ENCODE assay signal across 21 cellular contexts in genomic region chr2:6358985-6359384, GRCh38.
"Had no signal": no experiment of that assay in that cellular context is flagged by ENCODE, and none has a peak within 500 bp of the region (broad histone marks: within the 10 kb centered on the region; RNA-seq: fewer than 3 reads in every experiment).

No MANE protein-coding gene starts in this region.

- H3K36me3 Mint-ChIP-seq: naive thymus-derived CD4-positive, alpha-beta T cell; stimulated activated effector memory CD8-positive, alpha-beta T cell treated with anti-CD3 and anti-CD28 coated beads, Interleukin-12 subunit alpha, Interleukin-12 subunit beta, amount 100 ng/mL, for 72 hours had no signal

- H3K4me1 Mint-ChIP-seq: naive thymus-derived CD4-positive, alpha-beta T cell; stimulated activated effector memory CD8-positive, alpha-beta T cell treated with anti-CD3 and anti-CD28 coated beads, Interleukin-12 subunit alpha, Interleukin-12 subunit beta, amount 100 ng/mL, for 72 hours had no signal

- H3K4me2 ChIP-seq: smooth muscle cell had no signal

- H3K4me3 ChIP-seq: colonic mucosa, ovary, right atrium auricular region, smooth muscle cell, suprapubic skin, thyroid gland, vagina had no signal

- H3K27me3 ChIP-seq: colonic mucosa, foreskin keratinocyte, ovary, right atrium auricular region, suprapubic skin, thyroid gland, vagina had no signal

- H3K4me3 Mint-ChIP-seq: naive thymus-derived CD4-positive, alpha-beta T cell; neural crest cell; stimulated activated effector memory CD8-positive, alpha-beta T cell treated with anti-CD3 and anti-CD28 coated beads, Interleukin-12 subunit alpha, Interleukin-12 subunit beta, amount 100 ng/mL, for 72 hours; type B pancreatic cell had no signal

- H3K27ac Mint-ChIP-seq: naive thymus-derived CD4-positive, alpha-beta T cell; stimulated activated effector memory CD8-positive, alpha-beta T cell treated with anti-CD3 and anti-CD28 coated beads, Interleukin-12 subunit alpha, Interleukin-12 subunit beta, amount 100 ng/mL, for 72 hours; type B pancreatic cell had no signal

- H3K27me3 Mint-ChIP-seq: naive thymus-derived CD4-positive, alpha-beta T cell; type B pancreatic cell had no signal

- H3K4me1 ChIP-seq: colonic mucosa, foreskin keratinocyte, right atrium auricular region, suprapubic skin, thyroid gland, vagina had no signal

- H3K36me3 ChIP-seq: colonic mucosa, ovary, right atrium auricular region, suprapubic skin, thyroid gland, vagina had no signal

- H3K9me3 ChIP-seq: colonic mucosa, ovary, right atrium auricular region, suprapubic skin, thyroid gland, vagina had no signal

- DNase-seq: colonic mucosa; dermis blood vessel endothelial cell; foreskin keratinocyte; head of caudate nucleus; hypothalamus; kidney glomerular epithelial cell; mesendoderm; naive thymus-derived CD4-positive, alpha-beta T cell; ovary; stimulated activated CD4-positive, alpha-beta T cell treated with anti-CD3 and anti-CD28 coated beads, Interleukin-2, amount 100 ng/mL, for 48 hours; stimulated activated CD8-positive, alpha-beta memory T cell treated with anti-CD3 and anti-CD28 coated beads, Interleukin-4, amount 100 ng/mL, for 48 hours; stimulated activated naive CD8-positive, alpha-beta T cell treated with anti-CD3 and anti-CD28 coated beads, Interleukin-15, Interleukin-2, amounts not matched to agents 100 U/mL and 50 U/mL, for 24 hours; thyroid gland had no signal

- H3K27ac ChIP-seq: colonic mucosa, foreskin keratinocyte, ovary, right atrium auricular region, suprapubic skin, thyroid gland, vagina had no signal

- FAIRE-seq: islet of Langerhans had no signal
